Comparison of ENCODE assay signal across 1 cellular context in the genomic region with DNA sequence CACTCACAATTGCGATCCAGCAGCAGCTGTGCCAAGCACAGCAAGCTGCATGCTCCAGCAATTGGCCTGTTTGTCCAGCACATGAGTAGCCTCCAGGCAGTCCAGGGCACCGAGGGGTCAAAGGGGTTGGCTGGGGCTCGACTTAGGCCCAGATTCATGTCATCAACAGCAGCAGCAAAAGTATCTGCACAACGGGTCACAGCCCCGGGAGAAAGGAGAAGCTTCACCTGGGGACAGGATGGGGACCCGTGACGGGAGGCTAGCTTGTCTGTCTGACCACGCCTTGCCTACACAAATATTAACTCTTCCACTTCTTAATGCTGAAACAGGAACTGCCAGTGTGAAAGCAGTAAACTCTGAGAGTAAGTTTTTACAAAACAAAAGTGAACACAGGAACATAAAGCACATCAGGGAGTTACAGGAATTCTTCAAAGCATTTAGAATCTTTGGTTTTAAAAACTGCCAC.
TF ChIP-seq lines count a peak whose summit lies in the region.

No MANE protein-coding gene starts in this region.

TF ChIP-seq in GM12878, 131 proteins besides CTCF, POLR2A, EP300 and RAD21 (continued from another document):
- TF ChIP-seq, protein P1, sequence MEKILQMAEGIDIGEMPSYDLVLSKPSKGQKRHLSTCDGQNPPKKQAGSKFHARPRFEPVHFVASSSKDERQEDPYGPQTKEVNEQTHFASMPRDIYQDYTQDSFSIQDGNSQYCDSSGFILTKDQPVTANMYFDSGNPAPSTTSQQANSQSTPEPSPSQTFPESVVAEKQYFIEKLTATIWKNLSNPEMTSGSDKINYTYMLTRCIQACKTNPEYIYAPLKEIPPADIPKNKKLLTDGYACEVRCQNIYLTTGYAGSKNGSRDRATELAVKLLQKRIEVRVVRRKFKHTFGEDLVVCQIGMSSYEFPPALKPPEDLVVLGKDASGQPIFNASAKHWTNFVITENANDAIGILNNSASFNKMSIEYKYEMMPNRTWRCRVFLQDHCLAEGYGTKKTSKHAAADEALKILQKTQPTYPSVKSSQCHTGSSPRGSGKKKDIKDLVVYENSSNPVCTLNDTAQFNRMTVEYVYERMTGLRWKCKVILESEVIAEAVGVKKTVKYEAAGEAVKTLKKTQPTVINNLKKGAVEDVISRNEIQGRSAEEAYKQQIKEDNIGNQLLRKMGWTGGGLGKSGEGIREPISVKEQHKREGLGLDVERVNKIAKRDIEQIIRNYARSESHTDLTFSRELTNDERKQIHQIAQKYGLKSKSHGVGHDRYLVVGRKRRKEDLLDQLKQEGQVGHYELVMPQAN (conservative IDR thresholded peaks at IDR 0.05), result no peak
- no peak for TF ChIP-seq RFX5 (IDR thresholded peaks at IDR 0.05; ENCODE audit: low read depth, low read length)
- 0 out of 2 replicates have a peak, but pooled peaks have one; percentile 16 for TF ChIP-seq MEF2A (IDR thresholded peaks at IDR 0.05; ENCODE audit: insufficient read depth, low read depth, low read length)
- no peak for TF ChIP-seq ZNF207 (IDR thresholded peaks at IDR 0.05; ENCODE audit: borderline replicate concordance)
- TF ChIP-seq FOS (IDR thresholded peaks at IDR 0.05; ENCODE audit: borderline replicate concordance, extremely low read depth, insufficient read length), result no peak
- TF ChIP-seq TAF1 (IDR thresholded peaks at IDR 0.05; ENCODE audit: borderline replicate concordance, low read depth, low read length), result no peak
